In the genomic region with DNA sequence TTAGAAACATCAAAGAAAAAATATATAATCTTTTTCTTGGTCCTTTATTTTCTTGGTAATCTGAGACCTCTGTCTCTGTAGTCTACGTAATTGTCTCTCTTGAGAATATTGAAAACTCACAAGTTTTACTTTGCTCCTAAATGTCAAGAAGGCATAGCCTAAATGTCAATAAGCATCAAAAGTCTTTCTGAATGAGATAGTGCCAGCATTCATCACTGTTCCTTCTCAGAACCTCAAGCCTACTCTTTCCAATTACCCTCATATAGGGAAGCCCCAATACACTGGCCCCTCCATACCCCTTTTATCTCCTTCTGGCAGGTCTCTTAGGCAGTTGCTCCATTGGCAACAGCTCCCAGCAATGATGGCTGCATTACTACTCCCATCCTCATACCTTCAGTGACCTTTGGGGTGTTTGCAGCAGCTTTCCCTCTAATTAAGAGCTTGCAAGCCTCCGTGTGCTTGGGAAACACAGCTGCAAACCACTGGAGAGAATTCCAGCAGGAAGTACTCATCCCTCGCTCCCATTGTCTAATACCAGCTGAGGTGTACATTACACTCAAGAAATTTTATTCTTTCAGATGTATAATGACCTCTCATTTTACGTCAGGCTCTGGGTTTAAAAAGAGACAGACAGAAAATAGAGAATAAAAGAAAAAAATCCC, we compare ENCODE assay signal across 1 cellular context.
A peak's percentile ranks its signal among the peaks of the same experiment; 100 is the strongest.
TF ChIP-seq lines count a peak whose summit lies in the region.

No MANE protein-coding gene starts in this region.

TF ChIP-seq in H1, 55 proteins besides CTCF, POLR2A, EP300 and RAD21:
- TF ChIP-seq SIRT6 (IDR thresholded peaks at IDR 0.05; ENCODE audit: low read length) (no peak), TCF12 (IDR thresholded peaks at IDR 0.05; ENCODE audit: low read depth, low read length) (0 out of 2 replicates have a peak, but pooled peaks have one; percentile 38)
TF ChIP-seq in H1: peak in this region for 1.
